ENCODE assay signal across 8 cellular contexts in the genomic region with DNA sequence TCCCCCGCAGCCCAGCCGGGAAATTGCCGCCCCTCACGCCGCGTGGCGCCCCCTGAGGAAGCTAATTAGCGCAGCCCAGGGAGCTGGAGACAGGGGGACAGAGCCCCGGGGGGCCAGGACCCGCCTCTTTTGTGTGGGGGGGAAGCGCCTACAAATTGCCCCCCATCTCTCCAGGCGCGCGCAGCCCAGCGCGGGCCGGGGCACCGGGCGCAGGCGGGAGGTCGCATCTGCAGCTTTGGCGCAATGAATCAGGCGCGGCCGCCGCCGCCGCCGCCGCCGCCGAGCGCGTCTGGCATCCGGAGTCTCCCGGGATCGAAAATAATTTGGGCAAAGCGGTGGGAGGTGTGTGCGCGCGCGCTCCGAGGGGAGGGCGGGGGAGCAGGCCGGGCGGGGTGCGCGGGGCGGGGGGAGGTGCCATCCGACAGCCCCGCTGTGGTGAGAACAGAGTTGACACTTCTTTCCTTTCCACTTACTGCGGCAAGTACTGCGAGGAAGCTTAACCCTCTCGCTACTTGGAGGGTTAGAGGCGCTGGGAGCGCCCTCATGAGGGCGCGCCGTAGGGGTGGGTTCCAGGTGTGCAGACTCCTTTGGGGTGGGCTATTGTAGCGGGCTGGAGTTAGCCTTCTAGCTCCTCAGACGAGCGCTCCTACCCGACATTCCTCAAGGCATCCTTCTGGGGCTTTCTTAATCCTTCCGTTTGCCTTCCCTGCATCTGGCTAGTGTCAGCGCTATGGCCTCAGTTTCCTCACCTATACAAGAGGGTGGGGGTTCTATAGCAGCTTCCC.
DNase-seq lines count a peak whose midpoint lies in the region; TF ChIP-seq lines count a peak whose summit lies in the region.

No MANE protein-coding gene starts in this region.

- TF ChIP-seq CTCF in WERI-Rb-1 (IDR thresholded peaks at IDR 0.05; ENCODE audit: low read depth, low read length): peak; percentile 66

- no peaks in the 10 kb centered on the region for H3K9me3 ChIP-seq in WERI-Rb-1 (ENCODE audit: severe bottlenecking)

- H3K27me3 ChIP-seq in WERI-Rb-1 (ENCODE audit: insufficient read depth, low read depth, severe bottlenecking): no peaks in the 10 kb centered on the region
- no peaks in the 10 kb centered on the region for H3K27me3 ChIP-seq in layer of hippocampus (ENCODE audit: control insufficient read depth, insufficient read depth, low read length)

- H3K36me3 ChIP-seq in WERI-Rb-1: no peaks in the 10 kb centered on the region; the same call in 1 of the 2 replicates

- peak overlapping the region; percentile 70 for H3K4me3 ChIP-seq in WERI-Rb-1 (ENCODE audit: low read depth, low read length)

- DNase-seq in NOMO-1 (lab: John Stamatoyannopoulos, UW; ENCODE audit: unreplicated experiment in 2 of 2): peak; percentile 16 to 51
- DNase-seq in NOMO-1 treated with dmso at 0.1 percent for 144 hours (lab: John Stamatoyannopoulos, UW; ENCODE audit: unreplicated experiment): no peak
- peak; percentile 41 for DNase-seq in NCI-H1092 treated with DMSO at 0.1 percent for 48 hours (lab: John Stamatoyannopoulos, UW)
- peak; percentile 81 for DNase-seq in WERI-Rb-1
- DNase-seq in cerebellar cortex (ENCODE audit: low spot score): peak; percentile 80
- DNase-seq in stimulated activated CD4-positive, alpha-beta T cell treated with anti-CD3 and anti-CD28 coated beads, Interleukin-4, amount 100 ng/mL, for 4 hours: peak; percentile 53 to 57
- no peak for DNase-seq in LoVo (ENCODE audit: low spot score)

- H3K27ac ChIP-seq in WERI-Rb-1 (peak overlapping the region; percentile 97), layer of hippocampus (ENCODE audit: low read depth, low read length) (peak overlapping the region; percentile 89)

Comparison
In these comparisons a context has a peak if more than half of its experiments do, and no peak if none do; other contexts are left out.
1. DNase-seq: peak in NOMO-1 (2 of 2), NCI-H1092 treated with DMSO at 0.1 percent for 48 hours (single experiment), WERI-Rb-1 (single experiment), cerebellar cortex (single experiment) and stimulated activated CD4-positive, alpha-beta T cell treated with anti-CD3 and anti-CD28 coated beads, Interleukin-4, amount 100 ng/mL, for 4 hours (2 of 2); none in NOMO-1 treated with dmso at 0.1 percent for 144 hours (single experiment) and LoVo (single experiment).